ENCODE assay signal across 8 cellular contexts in genomic region chr16:66947302-66948033, GRCh38. TPM values are rescaled to one million over a fixed set of nuclear protein-coding genes. Genes with fewer than 3 reads are reported as not detected.
DNase-seq lines count a peak whose midpoint lies in the region; ATAC-seq and TF ChIP-seq lines count a peak whose summit lies in the region.

No MANE protein-coding gene starts in this region.

- peaks cover 10% of the 10 kb centered on the region for H3K36me3 ChIP-seq in A673 (ENCODE audit: insufficient read depth, low read length, poor library complexity, severe bottlenecking)
- peaks cover 12% of the 10 kb centered on the region for H3K36me3 ChIP-seq in effector memory CD4-positive, alpha-beta T cell (ENCODE audit: control insufficient read depth, insufficient read depth, low read length)

- H3K4me3 Mint-ChIP-seq in activated CD8-positive, alpha-beta T cell treated with anti-CD3 and anti-CD28 coated beads for 36 hours = peak overlapping the region; percentile 79
- H3K4me3 Mint-ChIP-seq in memory B cell = peak overlapping the region; percentile 88

- peak; percentile 72 for ATAC-seq in GM18511 (IDR thresholded peaks at IDR 0.05; ENCODE audit: unreplicated experiment)
- ATAC-seq in HG03457 (IDR thresholded peaks at IDR 0.05; ENCODE audit: unreplicated experiment) = peak; percentile 44
- ATAC-seq in activated CD8-positive, alpha-beta T cell treated with anti-CD3 and anti-CD28 coated beads for 36 hours = peak; percentile 93
- peak; percentile 89 for ATAC-seq in memory B cell (ENCODE audit: low read depth)

- H3K9me3 ChIP-seq in A673 (ENCODE audit: low read depth, low read length, poor library complexity, severe bottlenecking) = peaks cover 7% of the 10 kb centered on the region
- no peaks in the 10 kb centered on the region for H3K9me3 ChIP-seq in effector memory CD4-positive, alpha-beta T cell (ENCODE audit: control insufficient read depth, low read length)

- no TSS peak for BruUV-seq in A673 (replicated peaks; lab: Mats Ljungman, UMichigan)

- POLR2A ChIA-PET in A673 (lab: Charles Lee; ENCODE audit: low non-redundant PET) = no interaction called here
- POLR2A ChIA-PET in activated CD8-positive, alpha-beta T cell treated with anti-CD3 and anti-CD28 coated beads for 36 hours (lab: Charles Lee) = no interaction called here

- no peaks in the 10 kb centered on the region for H3K27me3 ChIP-seq in A673 (replicated peaks; ENCODE audit: insufficient read depth, low read depth, low read length, poor library complexity)
- H3K27me3 ChIP-seq in effector memory CD4-positive, alpha-beta T cell (replicated peaks; ENCODE audit: control insufficient read depth, insufficient read depth, low read length, poor library complexity, severe bottlenecking) = peaks cover 24% of the 10 kb centered on the region

- H3K27ac ChIP-seq in A673 (ENCODE audit: low read depth, low read length, poor library complexity, severe bottlenecking) = no peak overlapping the region
- no peak overlapping the region for H3K27ac ChIP-seq in effector memory CD4-positive, alpha-beta T cell (ENCODE audit: insufficient read depth, low read length, poor library complexity, severe bottlenecking)

- H3K36me3 Mint-ChIP-seq in activated CD8-positive, alpha-beta T cell treated with anti-CD3 and anti-CD28 coated beads for 36 hours (ENCODE audit: low read depth) = peaks cover 5% of the 10 kb centered on the region
- H3K36me3 Mint-ChIP-seq in memory B cell = peaks cover 3% of the 10 kb centered on the region

- H3K4me1 ChIP-seq in A673 (ENCODE audit: insufficient read depth, low read length, poor library complexity, severe bottlenecking) = no peaks in the 10 kb centered on the region
- peaks cover 10% of the 10 kb centered on the region for H3K4me1 ChIP-seq in effector memory CD4-positive, alpha-beta T cell (ENCODE audit: control insufficient read depth, insufficient read depth, low read length, poor library complexity, severe bottlenecking)

- peaks cover 34% of the 10 kb centered on the region for H3K27me3 Mint-ChIP-seq in activated CD8-positive, alpha-beta T cell treated with anti-CD3 and anti-CD28 coated beads for 36 hours
- H3K27me3 Mint-ChIP-seq in memory B cell = peaks cover 22% of the 10 kb centered on the region

- CTCF ChIA-PET in A673 (lab: Charles Lee) = interaction anchor here (0.5 to 1.0 kb wide), 2 partner anchors 80 to 208 kb away, joined by 3 to 11 read pairs; no protein-coding TSS in a partner anchor
- CTCF ChIA-PET in activated CD8-positive, alpha-beta T cell treated with anti-CD3 and anti-CD28 coated beads for 36 hours (lab: Charles Lee) = interaction anchor here (0.7 to 1.4 kb wide), 8 partner anchors 10 to 210 kb away, joined by 3 to 4 read pairs (median 4); partner anchors contain the start of gene RRAD

- intact Hi-C loops in A673 (cut with micrococcal nuclease; ENCODE audit: unreplicated experiment) = loop anchor here (5.0 kb wide), 1 partner anchor 50 kb away; no protein-coding TSS in a partner anchor
- intact Hi-C loops in activated CD8-positive, alpha-beta T cell treated with anti-CD3 and anti-CD28 coated beads for 36 hours (cut with micrococcal nuclease) = no loop called here

- peak; percentile 94 for TF ChIP-seq CTCF in A673 (conservative IDR thresholded peaks at IDR 0.05; ENCODE audit: low read depth, low read length)
- peak; percentile 88 for TF ChIP-seq CTCF in activated CD8-positive, alpha-beta T cell treated with anti-CD3 and anti-CD28 coated beads for 36 hours (IDR thresholded peaks at IDR 0.05)

- H3K4me3 ChIP-seq in A673 (ENCODE audit: low read depth, low read length, poor library complexity, severe bottlenecking) = peak overlapping the region; percentile 52
- peak overlapping the region; percentile 70 for H3K4me3 ChIP-seq in effector memory CD4-positive, alpha-beta T cell (ENCODE audit: insufficient read depth, low read depth, low read length, poor library complexity, severe bottlenecking)

- peaks cover 22% of the 10 kb centered on the region for H3K4me1 Mint-ChIP-seq in activated CD8-positive, alpha-beta T cell treated with anti-CD3 and anti-CD28 coated beads for 36 hours (ENCODE audit: low read depth)
- H3K4me1 Mint-ChIP-seq in memory B cell = peaks cover 7% of the 10 kb centered on the region

- no peaks in the 10 kb centered on the region for H3K9me3 Mint-ChIP-seq in activated CD8-positive, alpha-beta T cell treated with anti-CD3 and anti-CD28 coated beads for 36 hours
- peaks cover 3% of the 10 kb centered on the region for H3K9me3 Mint-ChIP-seq in memory B cell

- DNase-seq in A673 (ENCODE audit: low spot score) = peak; percentile 92
- peak; percentile 57 for DNase-seq in NCI-H82 treated with DMSO at 0.1 percent for 48 hours (lab: John Stamatoyannopoulos, UW; ENCODE audit: unreplicated experiment)
- peak; percentile 95 for DNase-seq in activated CD8-positive, alpha-beta T cell treated with anti-CD3 and anti-CD28 coated beads for 36 hours
- peak; percentile 55 to 79 (median 69) for DNase-seq in effector memory CD4-positive, alpha-beta T cell
- peak; percentile 77 to 86 for DNase-seq in memory B cell (ENCODE audit: low spot score in 2 of 2)
- peak; percentile 74 for DNase-seq in stimulated activated CD8-positive, alpha-beta memory T cell treated with anti-CD3 and anti-CD28 coated beads, Interleukin-12 subunit alpha, Interleukin-12 subunit beta, amount 100 ng/mL, for 1 hour (ENCODE audit: low read depth)

- H3K27ac Mint-ChIP-seq in activated CD8-positive, alpha-beta T cell treated with anti-CD3 and anti-CD28 coated beads for 36 hours = no peak overlapping the region
- no peak overlapping the region for H3K27ac Mint-ChIP-seq in memory B cell

RNA-seq across cellular contexts. Expression of gene CES2, which starts 12.2 kb away (rescaled TPM):
- 37.6 and 39.8 TPM in 2 replicates for total RNA-seq in A673 (2021)
- 10 to 100 TPM; 24.7 to 24.9 TPM for total RNA-seq in activated CD8-positive, alpha-beta T cell treated with anti-CD3 and anti-CD28 coated beads for 36 hours

RNA-seq across cellular contexts. Expression of gene CIAO2B, which starts 13.3 kb away (rescaled TPM):
- 97.4 and 108 TPM in 2 replicates for total RNA-seq in A673 (2021)
- 100 to 1,000 TPM; 150 to 162 TPM for total RNA-seq in activated CD8-positive, alpha-beta T cell treated with anti-CD3 and anti-CD28 coated beads for 36 hours

RNA-seq across cellular contexts. Expression of gene CES3, which starts 13.6 kb away (rescaled TPM):
- total RNA-seq in A673 (2021) = 3.0 and 3.9 TPM in 2 replicates
- 1 to 10 TPM; 2.1 to 2.9 TPM for total RNA-seq in activated CD8-positive, alpha-beta T cell treated with anti-CD3 and anti-CD28 coated beads for 36 hours

RNA-seq across cellular contexts. Expression of gene RRAD, which starts 22.1 kb away (rescaled TPM):
- total RNA-seq in A673 (2021) = 0.19 and 0.28 TPM in 2 replicates
- 1 to 10 TPM in 1 of 2 experiments, under 1 TPM in 1; 0.61 to 1.1 TPM for total RNA-seq in activated CD8-positive, alpha-beta T cell treated with anti-CD3 and anti-CD28 coated beads for 36 hours

RNA-seq across cellular contexts. Expression of gene CDH16, which starts 28.8 kb away (rescaled TPM):
- total RNA-seq in A673 (2021) = not detected in 2 replicates
- total RNA-seq in activated CD8-positive, alpha-beta T cell treated with anti-CD3 and anti-CD28 coated beads for 36 hours = not detected
